Comparison of ENCODE assay signal across 9 cellular contexts in genomic region chr11:13772223-13773046, GRCh38.
DNase-seq lines count a peak whose midpoint lies in the region; ATAC-seq, FAIRE-seq and TF ChIP-seq lines count a peak whose summit lies in the region.
"Had no signal": no experiment of that assay in that cellular context is flagged by ENCODE, and none has a peak within 500 bp of the region (broad histone marks: within the 10 kb centered on the region; RNA-seq: fewer than 3 reads in every experiment).

No MANE protein-coding gene starts in this region.

- dilution Hi-C loops in endothelial cell of umbilical vein (cut with MboI; ENCODE audit: extremely low pct_ligation_motif_present, low sequenced_read_pairs): no loop called here

- H3K79me2 ChIP-seq in endothelial cell of umbilical vein (ENCODE audit: control insufficient read depth, insufficient read depth, low read length): no peaks in the 10 kb centered on the region

- no peak for DNase-seq in activated CD4-positive, alpha-beta T cell treated with anti-CD3 and anti-CD28 coated beads for 36 hours
- no peak for DNase-seq in activated CD4-positive, alpha-beta T cell treated with anti-CD3 and anti-CD28 coated beads, Interleukin-2, amount 50 U/mL, for 4 hours
- DNase-seq in GM20000 (ENCODE audit: low spot score) (peak; percentile 34), MV-4-11 (lab: John Stamatoyannopoulos, UW) (peak; percentile 41), RPMI8226 (peak; percentile 51), endothelial cell of umbilical vein (ENCODE audit: low read depth, low spot score) (peak; percentile 72), neural crest cell (ENCODE audit: low read depth, low spot score) (peak; percentile 32)

- no peak for TF ChIP-seq CTCF in GM20000 (IDR thresholded peaks at IDR 0.05; ENCODE audit: extremely low read depth, missing control alignments)
- TF ChIP-seq CTCF in endothelial cell of umbilical vein (IDR thresholded peaks at IDR 0.05; ENCODE audit: extremely low read depth in 1 of 2, insufficient read depth in 1 of 2, low read depth in 1 of 2, low read length in 2 of 2): peak; percentile 25 to 27
- TF ChIP-seq CTCF in neural crest cell (conservative IDR thresholded peaks at IDR 0.05): peak; percentile 84

- H3K4me1 Mint-ChIP-seq in activated CD4-positive, alpha-beta T cell treated with anti-CD3 and anti-CD28 coated beads for 36 hours: no peaks in the 10 kb centered on the region
- H3K4me1 Mint-ChIP-seq in neural crest cell: peaks cover 15% of the 10 kb centered on the region

- H3K4me1 ChIP-seq in endothelial cell of umbilical vein (ENCODE audit: control insufficient read depth, extremely low read depth, insufficient read depth, low read length): no peaks in the 10 kb centered on the region
- H3K4me1 ChIP-seq: BLaER1 treated with 17β-estradiol and CSF1 and Interleukin-3, amounts not matched to agents 10 nM and 100 nM had no signal

- no peaks in the 10 kb centered on the region for H3K36me3 ChIP-seq in endothelial cell of umbilical vein (ENCODE audit: control insufficient read depth in 2 of 2, extremely low read depth in 1 of 2, insufficient read depth in 2 of 2, low read length in 2 of 2)
- H3K36me3 ChIP-seq: BLaER1 treated with 17β-estradiol and CSF1 and Interleukin-3, amounts not matched to agents 10 nM and 100 nM had no signal

- CTCF ChIA-PET in activated CD4-positive, alpha-beta T cell treated with anti-CD3 and anti-CD28 coated beads for 36 hours (lab: Charles Lee): interaction anchor here (0.6 to 2.4 kb wide), 29 partner anchors 9 to 627 kb away, joined by 3 to 25 read pairs (median 4); no protein-coding TSS in a partner anchor
- CTCF ChIA-PET in endothelial cell of umbilical vein (lab: Charles Lee): interaction anchor here (0.6 to 5.3 kb wide), 20 partner anchors 10 to 683 kb away, joined by 3 to 63 read pairs (median 3); partner anchors contain the start of gene SPON1

- no peaks in the 10 kb centered on the region for H4K20me1 ChIP-seq in endothelial cell of umbilical vein (replicated peaks; ENCODE audit: control insufficient read depth, extremely low read depth, insufficient read depth, low read length)
- H4K20me1 ChIP-seq: BLaER1 treated with 17β-estradiol and CSF1 and Interleukin-3, amounts not matched to agents 10 nM and 100 nM had no signal

- no TSS peak for BruUV-seq in endothelial cell of umbilical vein (replicated peaks; lab: Mats Ljungman, UMichigan)

- H3K27ac Mint-ChIP-seq in activated CD4-positive, alpha-beta T cell treated with anti-CD3 and anti-CD28 coated beads for 36 hours: no peak overlapping the region
- no peak overlapping the region for H3K27ac Mint-ChIP-seq in neural crest cell (ENCODE audit: unreplicated experiment)

- TF ChIP-seq POLR2A in endothelial cell of umbilical vein (IDR thresholded peaks at IDR 0.05; ENCODE audit: low read depth, low read length): no peak

- no peak overlapping the region for H3K9ac ChIP-seq in endothelial cell of umbilical vein (replicated peaks; ENCODE audit: extremely low read depth, insufficient read depth, low read length)
- H3K9ac ChIP-seq: BLaER1 treated with 17β-estradiol and CSF1 and Interleukin-3, amounts not matched to agents 10 nM and 100 nM had no signal

- H3K9me3 Mint-ChIP-seq in activated CD4-positive, alpha-beta T cell treated with anti-CD3 and anti-CD28 coated beads for 36 hours (ENCODE audit: low read depth): no peaks in the 10 kb centered on the region
- H3K9me3 Mint-ChIP-seq in neural crest cell: peaks cover 3% of the 10 kb centered on the region

- H3K4me2 ChIP-seq in endothelial cell of umbilical vein (ENCODE audit: insufficient read depth, low read length): no peak overlapping the region
- H3K4me2 ChIP-seq: BLaER1 treated with 17β-estradiol and CSF1 and Interleukin-3, amounts not matched to agents 10 nM and 100 nM had no signal

- H3K4me3 Mint-ChIP-seq in activated CD4-positive, alpha-beta T cell treated with anti-CD3 and anti-CD28 coated beads for 36 hours: no peak overlapping the region
- no peak overlapping the region for H3K4me3 Mint-ChIP-seq in neural crest cell

- no peak overlapping the region for H3K4me3 ChIP-seq in endothelial cell of umbilical vein (replicated peaks in 1 of 3; ENCODE audit: insufficient read depth in 1 of 3, low read depth in 1 of 3, low read length in 3 of 3)
- H3K4me3 ChIP-seq: BLaER1 treated with 17β-estradiol and CSF1 and Interleukin-3, amounts not matched to agents 10 nM and 100 nM had no signal

- peak; percentile 74 for ATAC-seq in activated CD4-positive, alpha-beta T cell treated with anti-CD3 and anti-CD28 coated beads for 36 hours
- no peak for ATAC-seq in GM18861 (IDR thresholded peaks at IDR 0.05; ENCODE audit: unreplicated experiment)

- H3K9me1 ChIP-seq in endothelial cell of umbilical vein (replicated peaks; ENCODE audit: control insufficient read depth, extremely low read depth, insufficient read depth, low read length): no peaks in the 10 kb centered on the region

- H3K27me3 ChIP-seq in endothelial cell of umbilical vein (ENCODE audit: control insufficient read depth in 2 of 2, insufficient read depth in 2 of 2, low read length in 2 of 2): peaks cover 18 to 21% of the 10 kb centered on the region in 2 experiments
- H3K27me3 ChIP-seq: BLaER1 treated with 17β-estradiol and CSF1 and Interleukin-3, amounts not matched to agents 10 nM and 100 nM had no signal

- intact Hi-C loops in activated CD4-positive, alpha-beta T cell treated with anti-CD3 and anti-CD28 coated beads for 36 hours (cut with DNase I, micrococcal nuclease): loop anchor here (1.0 to 2.0 kb wide), 4 partner anchors 184 to 682 kb away; no protein-coding TSS in a partner anchor
- intact Hi-C loops in endothelial cell of umbilical vein (cut with micrococcal nuclease): loop anchor here (1.0 to 2.0 kb wide), 3 partner anchors 182 to 477 kb away; no protein-coding TSS in a partner anchor

- peaks cover 3% of the 10 kb centered on the region for H3K27me3 Mint-ChIP-seq in activated CD4-positive, alpha-beta T cell treated with anti-CD3 and anti-CD28 coated beads for 36 hours
- peaks cover 31% of the 10 kb centered on the region for H3K27me3 Mint-ChIP-seq in neural crest cell (ENCODE audit: low read depth)

- no peak overlapping the region for H2AFZ ChIP-seq in endothelial cell of umbilical vein (ENCODE audit: low read depth, low read length)

- H3K36me3 Mint-ChIP-seq in activated CD4-positive, alpha-beta T cell treated with anti-CD3 and anti-CD28 coated beads for 36 hours (ENCODE audit: low read depth): no peaks in the 10 kb centered on the region
- no peaks in the 10 kb centered on the region for H3K36me3 Mint-ChIP-seq in neural crest cell (ENCODE audit: low read depth)

- POLR2A ChIA-PET in activated CD4-positive, alpha-beta T cell treated with anti-CD3 and anti-CD28 coated beads for 36 hours (lab: Charles Lee): no interaction called here
- POLR2A ChIA-PET in endothelial cell of umbilical vein (lab: Charles Lee): no interaction called here

- H3K27ac ChIP-seq in endothelial cell of umbilical vein (ENCODE audit: insufficient read depth, low read depth, low read length): no peak overlapping the region
- H3K27ac ChIP-seq: BLaER1 treated with 17β-estradiol and CSF1 and Interleukin-3, amounts not matched to agents 10 nM and 100 nM had no signal

- peak; percentile 81 for FAIRE-seq in endothelial cell of umbilical vein (lab: Jason Lieb, UNC)

- H3K9me3 ChIP-seq in endothelial cell of umbilical vein (replicated peaks; ENCODE audit: control insufficient read depth, insufficient read depth, low read length): no peaks in the 10 kb centered on the region
- H3K9me3 ChIP-seq: BLaER1 treated with 17β-estradiol and CSF1 and Interleukin-3, amounts not matched to agents 10 nM and 100 nM had no signal

TF ChIP-seq in endothelial cell of umbilical vein, 7 proteins besides CTCF, POLR2A, EP300 and RAD21:
- no peak for TF ChIP-seq POLR2AphosphoS5 (IDR thresholded peaks at IDR 0.05; ENCODE audit: insufficient read depth, low read depth, low read length)
- no peak for TF ChIP-seq JUN (IDR thresholded peaks at IDR 0.05; ENCODE audit: borderline replicate concordance, insufficient read depth, insufficient read length, low read depth)
- TF ChIP-seq FOS (IDR thresholded peaks at IDR 0.05; ENCODE audit: borderline replicate concordance, insufficient read depth, low read length): no peak
- TF ChIP-seq, protein P1, sequence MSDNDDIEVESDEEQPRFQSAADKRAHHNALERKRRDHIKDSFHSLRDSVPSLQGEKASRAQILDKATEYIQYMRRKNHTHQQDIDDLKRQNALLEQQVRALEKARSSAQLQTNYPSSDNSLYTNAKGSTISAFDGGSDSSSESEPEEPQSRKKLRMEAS (IDR thresholded peaks at IDR 0.05; ENCODE audit: insufficient read depth, insufficient read length): no peak
- TF ChIP-seq GATA2 (IDR thresholded peaks at IDR 0.05; ENCODE audit: insufficient read depth, insufficient read length, low read depth, low read length): no peak
- TF ChIP-seq MYC (IDR thresholded peaks at IDR 0.05; ENCODE audit: low read depth, low read length): no peak
- no peak for TF ChIP-seq EZH2 (IDR thresholded peaks at IDR 0.05; ENCODE audit: borderline replicate concordance, low read depth, low read length, severe bottlenecking)

Comparison
In these comparisons a context has a peak if more than half of its experiments do, and no peak if none do; other contexts are left out.
1. DNase-seq: peak in GM20000 (single experiment), MV-4-11 (single experiment), RPMI8226 (single experiment), endothelial cell of umbilical vein (single experiment) and neural crest cell (single experiment); none in activated CD4-positive, alpha-beta T cell treated with anti-CD3 and anti-CD28 coated beads for 36 hours (single experiment) and activated CD4-positive, alpha-beta T cell treated with anti-CD3 and anti-CD28 coated beads, Interleukin-2, amount 50 U/mL, for 4 hours (0 of 2).